In the genomic region with DNA sequence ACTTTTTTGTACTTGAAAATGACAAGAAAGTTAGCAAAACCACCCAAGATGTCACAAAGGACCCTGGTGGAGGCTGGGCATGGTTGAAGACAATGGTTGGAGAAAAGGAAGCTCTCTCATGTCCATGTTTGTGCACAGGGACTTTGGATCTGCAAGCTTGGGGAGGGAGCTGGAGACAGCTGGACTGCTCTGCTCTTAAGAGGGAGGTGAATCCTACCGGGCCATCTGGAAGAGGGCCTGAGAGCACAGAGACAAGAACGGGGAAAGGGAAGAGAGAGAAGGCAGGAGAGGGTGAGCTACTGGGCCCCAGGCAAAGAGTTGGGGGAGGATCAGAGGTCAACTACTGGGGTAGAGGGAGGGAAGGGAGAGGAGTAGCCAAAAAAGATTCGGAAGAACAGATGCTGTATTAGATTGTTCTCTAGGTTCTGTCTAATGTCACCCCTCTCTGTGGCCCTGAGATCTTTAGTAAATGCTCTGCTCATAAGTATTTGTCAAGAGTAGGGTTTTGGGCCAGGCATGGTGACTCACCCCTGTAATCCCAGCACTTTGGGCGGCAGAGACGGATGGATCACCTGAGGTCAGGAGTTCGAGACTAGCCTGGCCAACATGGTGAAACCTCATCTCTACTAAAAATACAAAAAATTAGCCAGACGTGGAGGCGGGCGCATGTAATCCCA, we compare ENCODE assay signal across 18 cellular contexts. TPM values are rescaled to one million over a fixed set of nuclear protein-coding genes. Genes with fewer than 3 reads are reported as not detected.
DNase-seq lines count a peak whose midpoint lies in the region; ATAC-seq and TF ChIP-seq lines count a peak whose summit lies in the region.
"Had no signal": no experiment of that assay in that cellular context is flagged by ENCODE, and none has a peak within 500 bp of the region (broad histone marks: within the 10 kb centered on the region; RNA-seq: fewer than 3 reads in every experiment).

No MANE protein-coding gene starts in this region.

- ATAC-seq in GM23338 (no peak), HG03457 (IDR thresholded peaks at IDR 0.05; ENCODE audit: unreplicated experiment) (no peak)
- no peak for ATAC-seq in stimulated activated naive B cell treated with anti-CD40 and anti-IgM and Interleukin-4, amounts not matched to agents 10 μg/mL and 1 μg/mL and 100 μg/mL, for 72 hours (replicated peaks)
- ATAC-seq: GM12878 had no signal

- H3K27ac Mint-ChIP-seq in GM23338 (no peak overlapping the region), glutamatergic neuron (ENCODE audit: unreplicated experiment) (peak overlapping the region; percentile 76)
- H3K27ac Mint-ChIP-seq in stimulated activated naive B cell treated with anti-CD40 and anti-IgM and Interleukin-4, amounts not matched to agents 10 μg/mL and 1 μg/mL and 100 μg/mL, for 72 hours: peak overlapping the region; percentile 75
- H3K27ac Mint-ChIP-seq: T-helper 2 cell treated with Interferon-gamma antibody and Interleukin-4, amounts not matched to agents 5 μg/mL and 100 μg/mL, for 36 hours had no signal

- DNase-seq in GM23338 (ENCODE audit: low spot score) (no peak), NCI-H524 (lab: John Stamatoyannopoulos, UW) (peak; percentile 98), glutamatergic neuron (no peak), NAMALWA (ENCODE audit: low spot score) (no peak), CD1c-positive myeloid dendritic cell (ENCODE audit: extremely low spot score) (no peak)
- no peak for DNase-seq in stimulated activated naive B cell treated with anti-CD40 and anti-IgM and Interleukin-4, amounts not matched to agents 10 μg/mL and 1 μg/mL and 100 μg/mL, for 72 hours
- DNase-seq: brain microvascular endothelial cell; cortex of kidney; GF-D8; left ventricle myocardium superior; NCI-H2029 treated with DMSO at 0.1 percent for 48 hours; NCI-H510A; stimulated activated CD4-positive, alpha-beta T cell treated with anti-CD3 and anti-CD28 coated beads, Interleukin-4, amount 100 ng/mL, for 1 hour had no signal

- H3K27me3 Mint-ChIP-seq in GM23338 (ENCODE audit: insufficient read depth, low read depth, poor library complexity) (peaks cover 18% of the 10 kb centered on the region), glutamatergic neuron (ENCODE audit: unreplicated experiment) (peaks cover 2% of the 10 kb centered on the region)
- H3K27me3 Mint-ChIP-seq in stimulated activated naive B cell treated with anti-CD40 and anti-IgM and Interleukin-4, amounts not matched to agents 10 μg/mL and 1 μg/mL and 100 μg/mL, for 72 hours: no peaks in the 10 kb centered on the region

- H2AFZ ChIP-seq in GM23338: peak overlapping the region; percentile 43; the same call in 1 of the 2 replicates

- no peak for TF ChIP-seq CTCF in GM23338 (conservative IDR thresholded peaks at IDR 0.05; ENCODE audit: low read depth in 2 of 2)
- no peak for TF ChIP-seq CTCF in glutamatergic neuron (IDR thresholded peaks at IDR 0.05; ENCODE audit: partially characterized antibody, unreplicated experiment)

- no peaks in the 10 kb centered on the region for H3K36me3 ChIP-seq in GM23338 (ENCODE audit: insufficient read depth)
- H3K36me3 ChIP-seq: brain microvascular endothelial cell, SJSA1 had no signal

- peaks cover 13% of the 10 kb centered on the region for H3K4me1 Mint-ChIP-seq in GM23338
- peaks cover 15% of the 10 kb centered on the region for H3K4me1 Mint-ChIP-seq in glutamatergic neuron (ENCODE audit: low read depth, unreplicated experiment)
- peaks cover 48 to 78% of the 10 kb centered on the region in 2 donors for H3K4me1 Mint-ChIP-seq in stimulated activated naive B cell treated with anti-CD40 and anti-IgM and Interleukin-4, amounts not matched to agents 10 μg/mL and 1 μg/mL and 100 μg/mL, for 72 hours

- H4K20me1 ChIP-seq in GM23338 (replicated peaks; ENCODE audit: insufficient read depth): no peaks in the 10 kb centered on the region

- no peak overlapping the region for H3K27ac ChIP-seq in GM23338 (ENCODE audit: low read depth)
- H3K27ac ChIP-seq: brain microvascular endothelial cell, epithelial cell of prostate, SJSA1 had no signal

- no peak overlapping the region for H3K4me2 ChIP-seq in GM23338

- no peaks in the 10 kb centered on the region; the same call in 2 of the 3 replicates for H3K9me3 Mint-ChIP-seq in GM23338
- peaks cover 4% of the 10 kb centered on the region for H3K9me3 Mint-ChIP-seq in glutamatergic neuron (ENCODE audit: unreplicated experiment)
- H3K9me3 Mint-ChIP-seq in stimulated activated naive B cell treated with anti-CD40 and anti-IgM and Interleukin-4, amounts not matched to agents 10 μg/mL and 1 μg/mL and 100 μg/mL, for 72 hours: peaks cover 0 to 2% of the 10 kb centered on the region in 2 donors
- H3K9me3 Mint-ChIP-seq: T-helper 2 cell treated with Interferon-gamma antibody and Interleukin-4, amounts not matched to agents 5 μg/mL and 100 μg/mL, for 36 hours had no signal

- H3F3A ChIP-seq in GM23338 (replicated peaks; ENCODE audit: low read depth): no peaks in the 10 kb centered on the region

- no peak overlapping the region for H3K4me3 Mint-ChIP-seq in GM23338
- H3K4me3 Mint-ChIP-seq in glutamatergic neuron (ENCODE audit: unreplicated experiment): no peak overlapping the region
- H3K4me3 Mint-ChIP-seq in stimulated activated naive B cell treated with anti-CD40 and anti-IgM and Interleukin-4, amounts not matched to agents 10 μg/mL and 1 μg/mL and 100 μg/mL, for 72 hours: peak overlapping the region in 1 of 2 donors; percentile 29
- H3K4me3 Mint-ChIP-seq: T-helper 2 cell treated with Interferon-gamma antibody and Interleukin-4, amounts not matched to agents 5 μg/mL and 100 μg/mL, for 36 hours had no signal

- no peak overlapping the region for H3K4me3 ChIP-seq in GM23338
- H3K4me3 ChIP-seq: GM12878, SJSA1 had no signal

- H3K36me3 Mint-ChIP-seq in GM23338 (ENCODE audit: low read depth): no peaks in the 10 kb centered on the region
- no peaks in the 10 kb centered on the region for H3K36me3 Mint-ChIP-seq in glutamatergic neuron (ENCODE audit: unreplicated experiment)
- peaks cover 0 to 1% of the 10 kb centered on the region in 2 donors for H3K36me3 Mint-ChIP-seq in stimulated activated naive B cell treated with anti-CD40 and anti-IgM and Interleukin-4, amounts not matched to agents 10 μg/mL and 1 μg/mL and 100 μg/mL, for 72 hours

- peaks cover 11% of the 10 kb centered on the region for H3K27me3 ChIP-seq in GM23338 (ENCODE audit: insufficient read depth)
- H3K27me3 ChIP-seq: brain microvascular endothelial cell, SJSA1 had no signal

- H3K9me2 ChIP-seq in GM23338 (ENCODE audit: insufficient read depth): no peaks in the 10 kb centered on the region

- H3K79me2 ChIP-seq in GM23338 (replicated peaks; ENCODE audit: insufficient read depth): no peaks in the 10 kb centered on the region

- H3K4me1 ChIP-seq in GM23338 (ENCODE audit: insufficient read depth): peaks cover 7% of the 10 kb centered on the region

TF ChIP-seq in GM23338, 12 proteins besides CTCF, POLR2A, EP300 and RAD21 (continues in another document):
- TF ChIP-seq ZNF114 (CRISPR knock-in tag; IDR thresholded peaks at IDR 0.05) (no peak), STAT1 (IDR thresholded peaks at IDR 0.05; ENCODE audit: unreplicated experiment) (no peak), NANOG (IDR thresholded peaks at IDR 0.05; ENCODE audit: borderline replicate concordance) (no peak)

RNA-seq across cellular contexts. Expression of gene HMOX1, which starts 25.0 kb away (rescaled TPM):
- 19.3 and 22.6 TPM in 2 replicates for total RNA-seq in GM23338 (2014; rRNA removed; shearing (Covaris generic))
- polyA plus RNA-seq in GM23338 (2016; fragmentation: Nextera tagmentation; extraction: Ambion mirVana): 10.9 and 12.1 TPM in 2 replicates
- total RNA-seq in glutamatergic neuron (ENCODE audit: unreplicated experiment): 14.9 TPM

RNA-seq across cellular contexts. Expression of gene MCM5, which starts 44.1 kb away (rescaled TPM):
- total RNA-seq in GM23338 (2014; rRNA removed; shearing (Covaris generic)): 287 and 325 TPM in 2 replicates
- polyA plus RNA-seq in GM23338 (2016; fragmentation: Nextera tagmentation; extraction: Ambion mirVana): 282 and 288 TPM in 2 replicates
- 28.3 TPM for total RNA-seq in glutamatergic neuron (ENCODE audit: unreplicated experiment)

RNA-seq across cellular contexts. Expression of gene TOM1, which starts 56.2 kb away (rescaled TPM):
- total RNA-seq in GM23338 (2014; rRNA removed; shearing (Covaris generic)): 17.8 and 28.0 TPM in 2 replicates
- polyA plus RNA-seq in GM23338 (2016; fragmentation: Nextera tagmentation; extraction: Ambion mirVana): 9.1 and 10.9 TPM in 2 replicates
- total RNA-seq in glutamatergic neuron (ENCODE audit: unreplicated experiment): 40.6 TPM

Comparison
In these comparisons a context has a peak if more than half of its experiments do, and no peak if none do; other contexts are left out.
1. DNase-seq: peak in NCI-H524 (2 of 2); none in GM23338 (single experiment), glutamatergic neuron (single experiment), stimulated activated naive B cell treated with anti-CD40 and anti-IgM and Interleukin-4, amounts not matched to agents 10 μg/mL and 1 μg/mL and 100 μg/mL, for 72 hours (single experiment), NAMALWA (single experiment) and CD1c-positive myeloid dendritic cell (single experiment).